Comparison of ENCODE assay signal across 8 cellular contexts in genomic region chr4:6909970-6910339, GRCh38. TPM values are rescaled to one million over a fixed set of nuclear protein-coding genes. Genes with fewer than 3 reads are reported as not detected.
DNase-seq lines count a peak whose midpoint lies in the region; ATAC-seq and TF ChIP-seq lines count a peak whose summit lies in the region.

No MANE protein-coding gene starts in this region.

- ATAC-seq in GM21526 (IDR thresholded peaks at IDR 0.05; ENCODE audit: low FRiP score, unreplicated experiment) (peak; percentile 32), IMR-90 (ENCODE audit: low read depth) (peak; percentile 42)

- no peak overlapping the region for H3K27ac Mint-ChIP-seq in activated naive CD8-positive, alpha-beta T cell

- H2BK15ac ChIP-seq in IMR-90 (ENCODE audit: low read depth, low read length) = no peak overlapping the region

- no peak overlapping the region for H2BK120ac ChIP-seq in IMR-90 (ENCODE audit: low read depth, low read length)

- H3K36me3 Mint-ChIP-seq in activated naive CD8-positive, alpha-beta T cell = no peaks in the 10 kb centered on the region

- H3K27me3 ChIP-seq in IMR-90 (ENCODE audit: control insufficient read depth, insufficient read depth, low read length) (no peaks in the 10 kb centered on the region), iPS-20b (ENCODE audit: insufficient read depth, low read length) (peaks cover 38% of the 10 kb centered on the region)

- POLR2A ChIA-PET in IMR-90 (lab: Charles Lee; ENCODE audit: unreplicated experiment) = interaction anchor here (0.7 to 1.0 kb wide), 2 partner anchors 20 to 125 kb away, joined by 3 read pairs; no protein-coding TSS in a partner anchor

- no peaks in the 10 kb centered on the region for H3K9me3 Mint-ChIP-seq in activated naive CD8-positive, alpha-beta T cell (ENCODE audit: low read depth)

- no peak for TF ChIP-seq POLR2A in IMR-90 (IDR thresholded peaks at IDR 0.05; ENCODE audit: low read depth, low read length)

- H4K8ac ChIP-seq in IMR-90 (ENCODE audit: low read depth in 2 of 2, low read length in 2 of 2) = no peak overlapping the region

- H3K9me3 ChIP-seq in IMR-90 (ENCODE audit: control insufficient read depth, insufficient read depth, low read length) (no peaks in the 10 kb centered on the region), iPS-20b (ENCODE audit: insufficient read depth, low read depth, low read length) (no peaks in the 10 kb centered on the region)

- peak overlapping the region; percentile 94 for H2AK9ac ChIP-seq in IMR-90 (replicated peaks; ENCODE audit: low read depth, low read length, poor library complexity)

- H3K79me1 ChIP-seq in IMR-90 (ENCODE audit: low read depth in 1 of 2, low read length in 2 of 2) = peaks cover 8 to 34% of the 10 kb centered on the region in 2 experiments; a peak in 3 of 4 replicates

- H2BK20ac ChIP-seq in IMR-90 (ENCODE audit: low read depth, low read length) = no peak overlapping the region

- H3K14ac ChIP-seq in IMR-90 (replicated peaks; ENCODE audit: low read depth, low read length) = no peak overlapping the region

- H3K27me3 Mint-ChIP-seq in activated naive CD8-positive, alpha-beta T cell = no peaks in the 10 kb centered on the region

- peak; percentile 44 for DNase-seq in Daoy (ENCODE audit: low read depth)
- DNase-seq in IMR-90 = no peak
- peak; percentile 50 for DNase-seq in stimulated activated CD4-positive, alpha-beta T cell treated with anti-CD3 and anti-CD28 coated beads, Interleukin-4, amount 100 ng/mL, for 24 hours
- no peak for DNase-seq in GM13976 (ENCODE audit: low spot score)
- no peak for DNase-seq in cerebellum (ENCODE audit: low spot score)

- no peaks in the 10 kb centered on the region for H3K36me3 ChIP-seq in IMR-90 (ENCODE audit: control insufficient read depth, insufficient read depth, low read length)
- no peaks in the 10 kb centered on the region for H3K36me3 ChIP-seq in iPS-20b (ENCODE audit: insufficient read depth, low read depth, low read length)

- H3K9ac ChIP-seq in IMR-90 (ENCODE audit: low read depth, low read length) = peak overlapping the region; percentile 53
- H3K9ac ChIP-seq in iPS-20b (ENCODE audit: low read depth, low read length) = peak overlapping the region; percentile 75; the same call in 1 of the 2 replicates

- H3K4me3 ChIP-seq in IMR-90 (ENCODE audit: insufficient read depth, low read depth, low read length) = peak overlapping the region; percentile 81
- peak overlapping the region; percentile 73 for H3K4me3 ChIP-seq in iPS-20b (ENCODE audit: low read length)

- dilution Hi-C loops in IMR-90 (cut with HindIII; ENCODE audit: low sequenced_read_pairs, unreplicated experiment) = no loop called here

- H3K4me1 ChIP-seq in IMR-90 (ENCODE audit: control insufficient read depth, insufficient read depth, low read length) (peaks cover 9% of the 10 kb centered on the region), iPS-20b (ENCODE audit: insufficient read depth, low read length) (peaks cover 12% of the 10 kb centered on the region; the same call in 1 of the 2 replicates)

- H3K23ac ChIP-seq in IMR-90 (ENCODE audit: low read depth, low read length) = no peak overlapping the region

- TF ChIP-seq CTCF in IMR-90 (conservative IDR thresholded peaks at IDR 0.05; ENCODE audit: low read depth, low read length) (no peak), GM13976 (IDR thresholded peaks at IDR 0.05; ENCODE audit: borderline replicate concordance, control extremely low read depth, extremely low read depth, insufficient read depth, missing control alignments) (no peak)

- H4K91ac ChIP-seq in IMR-90 (ENCODE audit: insufficient read depth, low read depth, low read length) = no peak overlapping the region

- H3K4me3 Mint-ChIP-seq in activated naive CD8-positive, alpha-beta T cell = peak overlapping the region; percentile 91

- H2BK5ac ChIP-seq in IMR-90 (ENCODE audit: low read depth, low read length, poor library complexity, severe bottlenecking) = no peak overlapping the region

- H4K5ac ChIP-seq in IMR-90 (ENCODE audit: low read depth, low read length) = no peak overlapping the region

- H2AK5ac ChIP-seq in IMR-90 (ENCODE audit: low read depth, low read length) = no peak overlapping the region

- H3K4me2 ChIP-seq in IMR-90 (ENCODE audit: low read depth, low read length) = peak overlapping the region; percentile 78

- H3K56ac ChIP-seq in IMR-90 (ENCODE audit: extremely low read depth, insufficient read depth, low read length) = no peak overlapping the region

- BruUV-seq in IMR-90 (replicated peaks; lab: Mats Ljungman, UMichigan) = no TSS peak

- H4K20me1 ChIP-seq in IMR-90 (ENCODE audit: insufficient read depth, low read length) = peaks cover 11% of the 10 kb centered on the region

- H3K27ac ChIP-seq in IMR-90 (ENCODE audit: insufficient read depth, low read length) (no peak overlapping the region), iPS-20b (ENCODE audit: low read length) (no peak overlapping the region)

- no peak for TF ChIP-seq RAD21 in IMR-90 (IDR thresholded peaks at IDR 0.05; ENCODE audit: low read length)

- 0% methylated on average over 39 of the region's 58 CpGs; no CpG with 5 or more reads in 1 of the 2 experiments for WGBS in IMR-90 (ENCODE audit: extremely low coverage in 2 of 2, insufficient read length in 1 of 2), 2 experiments

- in situ Hi-C loops in IMR-90 (cut with MboI; ENCODE audit: low sequenced_read_pairs) (no loop called here), GM13976 (cut with MboI; ENCODE audit: low sequenced_read_pairs, unreplicated experiment) (loop anchor here (10.0 kb wide), 1 partner anchor 75 kb away; no protein-coding TSS in a partner anchor)

- peaks cover 43% of the 10 kb centered on the region for H3K4me1 Mint-ChIP-seq in activated naive CD8-positive, alpha-beta T cell (ENCODE audit: low read depth)

- peak overlapping the region; percentile 3; the same call in 1 of the 2 replicates for H3K4ac ChIP-seq in IMR-90 (ENCODE audit: low read depth, low read length)

- CTCF ChIA-PET in IMR-90 (lab: Yijun Ruan, JAX) = interaction anchor here (0.6 to 0.9 kb wide), 2 partner anchors 158 to 386 kb away, joined by 3 to 4 read pairs; no protein-coding TSS in a partner anchor

- intact Hi-C loops in IMR-90 (cut with micrococcal nuclease) = loop anchor here (2.0 to 5.0 kb wide), 2 partner anchors 62 to 77 kb away; no protein-coding TSS in a partner anchor

- H2AFZ ChIP-seq in IMR-90 (replicated peaks; ENCODE audit: low read length, poor library complexity) = peak overlapping the region; percentile 95

- H3K18ac ChIP-seq in IMR-90 (ENCODE audit: low read depth, low read length) = no peak overlapping the region; the same call in 1 of the 2 replicates

- H3K9me1 ChIP-seq in IMR-90 (ENCODE audit: insufficient read depth, low read length) = peaks cover 10% of the 10 kb centered on the region; the same call in 1 of the 2 replicates

TF ChIP-seq in IMR-90, 13 proteins besides CTCF, POLR2A, EP300 and RAD21:
- TF ChIP-seq RFX5 (IDR thresholded peaks at IDR 0.05; ENCODE audit: low read depth, low read length) (no peak), SMC3 (IDR thresholded peaks at IDR 0.05; ENCODE audit: low read depth, low read length) (no peak), MAZ (IDR thresholded peaks at IDR 0.05; ENCODE audit: borderline replicate concordance, low read depth, low read length) (no peak), RCOR1 (IDR thresholded peaks at IDR 0.05; ENCODE audit: insufficient replicate concordance, low read length) (no peak)

RNA-seq across cellular contexts. Expression of gene TBC1D14, which starts 0.3 kb away (rescaled TPM):
- 37.0 and 39.5 TPM in 2 replicates for total RNA-seq in Daoy (2014; rRNA removed; shearing (Covaris generic))
- total RNA-seq in IMR-90 (2012; rRNA removed) (40.7 and 48.9 TPM in 2 replicates), cerebellum (94.1 TPM)
- 29.8 and 31.7 TPM in 2 replicates for polyA plus RNA-seq in IMR-90 (2012; rRNA removed)
- 22.3 and 23.4 TPM in 2 replicates for polyA plus RNA-seq in IMR-90 (2012; cell fraction: cytosol; rRNA removed)
- polyA plus RNA-seq in IMR-90 (2012; cell fraction: nucleus; rRNA removed; ENCODE audit: low replicate concordance) = 23.4 and 27.7 TPM in 2 replicates

Comparison
In these comparisons a context has a peak if more than half of its experiments do, and no peak if none do; other contexts are left out.
1. DNase-seq: peak in Daoy (single experiment) and stimulated activated CD4-positive, alpha-beta T cell treated with anti-CD3 and anti-CD28 coated beads, Interleukin-4, amount 100 ng/mL, for 24 hours (single experiment); none in IMR-90 (single experiment), GM13976 (single experiment) and cerebellum (single experiment).